ENCODE assay signal across 8 cellular contexts in genomic region chr3:147015334-147015733, GRCh38.
"Had no signal": no experiment of that assay in that cellular context is flagged by ENCODE, and none has a peak within 500 bp of the region (broad histone marks: within the 10 kb centered on the region; RNA-seq: fewer than 3 reads in every experiment).

No MANE protein-coding gene starts in this region.

- H3K4me3 Mint-ChIP-seq: HFFc6, IgD-negative memory B cell had no signal

- H3K4me1 ChIP-seq: HAP-1 had no signal

- H3K27ac ChIP-seq: HL-60 had no signal

- H3K36me3 ChIP-seq: HAP-1 had no signal

- H3K27me3 Mint-ChIP-seq: IgD-negative memory B cell had no signal

- H3K36me3 Mint-ChIP-seq: IgD-negative memory B cell had no signal

- H3K9me3 ChIP-seq: HAP-1 had no signal

- H3K27ac Mint-ChIP-seq: HFFc6, IgD-negative memory B cell had no signal

- DNase-seq: GOT3, H7, HFFc6 had no signal

- H3K4me1 Mint-ChIP-seq: IgD-negative memory B cell had no signal

- H3K4me3 ChIP-seq: HAP-1 had no signal

- ATAC-seq: HCT116, HepG2 had no signal

- H3K9me3 Mint-ChIP-seq: HFFc6 had no signal
